ENCODE assay signal across 1 cellular context in genomic region chr1:25954371-25954938, GRCh38.
TF ChIP-seq lines count a peak whose summit lies in the region.

No MANE protein-coding gene starts in this region.

TF ChIP-seq in IMR-90, 13 proteins besides CTCF, POLR2A, EP300 and RAD21 (continued from another document):
- TF ChIP-seq USF2 (IDR thresholded peaks at IDR 0.05; ENCODE audit: low read depth, low read length) (no peak), MAZ (IDR thresholded peaks at IDR 0.05; ENCODE audit: borderline replicate concordance, low read depth, low read length) (no peak), CHD1 (IDR thresholded peaks at IDR 0.05; ENCODE audit: low read depth, low read length) (no peak), BHLHE40 (IDR thresholded peaks at IDR 0.05; ENCODE audit: low read depth, low read length) (no peak), RFX5 (IDR thresholded peaks at IDR 0.05; ENCODE audit: low read depth, low read length) (no peak), SMC3 (IDR thresholded peaks at IDR 0.05; ENCODE audit: low read depth, low read length) (no peak), ELK1 (IDR thresholded peaks at IDR 0.05; ENCODE audit: borderline replicate concordance, low read depth, low read length) (no peak), RCOR1 (IDR thresholded peaks at IDR 0.05; ENCODE audit: insufficient replicate concordance, low read length) (no peak), FOS (IDR thresholded peaks at IDR 0.05; ENCODE audit: low read depth, low read length) (no peak), MAFK (IDR thresholded peaks at IDR 0.05; ENCODE audit: low read depth, low read length) (no peak)
